In the genomic region with DNA sequence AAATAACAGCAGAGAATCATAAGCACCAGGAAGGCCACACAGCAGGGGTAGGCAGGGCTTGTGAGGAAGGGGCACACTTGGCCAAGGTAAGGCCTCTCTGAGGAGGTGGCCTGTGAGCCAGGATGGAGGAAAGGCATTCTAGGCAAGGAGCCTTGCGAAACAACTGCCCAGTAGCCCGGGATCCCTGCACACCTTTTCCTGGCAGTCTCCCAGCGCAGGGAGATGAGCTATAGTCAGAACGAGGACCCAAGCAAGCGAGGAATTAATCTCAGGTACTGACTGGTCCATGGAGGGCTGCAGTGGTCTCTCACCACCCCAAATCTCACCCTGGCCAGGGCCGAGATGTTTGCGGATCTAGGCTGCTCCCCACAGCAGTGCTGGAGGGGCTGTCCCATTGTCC, we compare ENCODE assay signal across 19 cellular contexts.
"Had no signal": no experiment of that assay in that cellular context is flagged by ENCODE, and none has a peak within 500 bp of the region (broad histone marks: within the 10 kb centered on the region; RNA-seq: fewer than 3 reads in every experiment).

No MANE protein-coding gene starts in this region.

- H3K4me3 ChIP-seq: colonic mucosa, esophagus squamous epithelium, gastroesophageal sphincter, lung, psoas muscle, skin epidermis, uterus had no signal

- ATAC-seq: gastroesophageal sphincter; left cardiac atrium; left ventricle myocardium superior; naive thymus-derived CD4-positive, alpha-beta T cell; psoas muscle; sciatic nerve had no signal

- H3K27ac ChIP-seq: esophagus squamous epithelium, gastroesophageal sphincter, neutrophil, skin epidermis had no signal

- H3K9me3 ChIP-seq: colonic mucosa, esophagus squamous epithelium, gastroesophageal sphincter, neutrophil, psoas muscle, uterus had no signal

- H3K36me3 ChIP-seq: colonic mucosa, esophagus squamous epithelium, gastroesophageal sphincter, neutrophil, uterus had no signal

- H3K27me3 ChIP-seq: colonic mucosa, esophagus squamous epithelium, gastroesophageal sphincter, neutrophil, uterus had no signal

- DNase-seq: colonic mucosa; dermis blood vessel endothelial cell; esophagus squamous epithelium; foreskin fibroblast; glutamatergic neuron; immature natural killer cell; kidney; left cardiac atrium; left ventricle myocardium superior; naive thymus-derived CD4-positive, alpha-beta T cell; psoas muscle; retina; stimulated activated naive CD4-positive, alpha-beta T cell treated with Interleukin-2 at 50 U/mL for 16 hours; uterus had no signal
